ENCODE assay signal across 7 cellular contexts in the genomic region with DNA sequence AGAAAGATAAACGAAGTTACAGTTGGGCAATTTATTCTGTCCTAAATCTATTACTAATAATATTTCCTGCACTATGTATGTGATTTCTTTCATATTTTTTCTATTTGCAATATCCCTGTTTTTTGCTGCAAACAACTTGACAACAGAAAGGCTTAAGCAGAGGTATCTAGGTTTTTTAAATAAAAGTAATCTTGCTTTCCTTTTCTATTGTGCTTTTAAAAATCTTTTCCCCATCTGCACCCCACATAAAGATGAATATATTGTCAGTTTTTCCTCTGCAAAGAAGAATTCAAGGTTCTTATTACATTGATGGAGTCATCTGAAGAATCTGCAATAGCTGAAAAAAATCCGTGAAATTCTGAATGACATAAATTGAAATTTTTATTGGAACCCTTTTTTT. TPM values are rescaled to one million over a fixed set of nuclear protein-coding genes. Genes with fewer than 3 reads are reported as not detected.
DNase-seq lines count a peak whose midpoint lies in the region; ATAC-seq and TF ChIP-seq lines count a peak whose summit lies in the region.

No MANE protein-coding gene starts in this region.

- H3K4me3 Mint-ChIP-seq in T-helper 17 cell: peak overlapping the region; percentile 99
- peak overlapping the region; percentile 78 for H3K4me3 Mint-ChIP-seq in glutamatergic neuron (ENCODE audit: unreplicated experiment)

- intact Hi-C loops in head of caudate nucleus (cut with DNase I): no loop called here

- H3K9me3 ChIP-seq in HAP-1 (no peaks in the 10 kb centered on the region), T-helper 17 cell (ENCODE audit: control insufficient read depth, low read length, poor library complexity, severe bottlenecking) (no peaks in the 10 kb centered on the region), smooth muscle cell (replicated peaks; ENCODE audit: low read depth) (no peaks in the 10 kb centered on the region)

- H3K36me3 Mint-ChIP-seq in T-helper 17 cell (ENCODE audit: low read depth): no peaks in the 10 kb centered on the region
- no peaks in the 10 kb centered on the region for H3K36me3 Mint-ChIP-seq in glutamatergic neuron (ENCODE audit: unreplicated experiment)

- H3K9me3 Mint-ChIP-seq in glutamatergic neuron (ENCODE audit: unreplicated experiment): peaks cover 5% of the 10 kb centered on the region

- H3K79me2 ChIP-seq in smooth muscle cell (ENCODE audit: low read depth): peaks cover 33% of the 10 kb centered on the region

- peaks cover 5% of the 10 kb centered on the region for H3F3A ChIP-seq in smooth muscle cell (ENCODE audit: low read depth)

- H3K4me3 ChIP-seq in HAP-1 (peak overlapping the region; percentile 59), smooth muscle cell (peak overlapping the region; percentile 92)

- TF ChIP-seq CTCF in glutamatergic neuron (IDR thresholded peaks at IDR 0.05; ENCODE audit: partially characterized antibody, unreplicated experiment) (no peak), smooth muscle cell (IDR thresholded peaks at IDR 0.05; ENCODE audit: borderline replicate concordance, insufficient read depth, poor library complexity, severe bottlenecking) (no peak)

- peak overlapping the region; percentile 81 for H3K27ac ChIP-seq in smooth muscle cell (ENCODE audit: low read depth)

- ATAC-seq in T-helper 17 cell: no peak

- no peak overlapping the region for H3K9ac ChIP-seq in smooth muscle cell (ENCODE audit: low read depth)

- H3K36me3 ChIP-seq in HAP-1 (replicated peaks) (no peaks in the 10 kb centered on the region), smooth muscle cell (ENCODE audit: low read depth) (no peaks in the 10 kb centered on the region)

- H4K20me1 ChIP-seq in smooth muscle cell (ENCODE audit: low read depth): peaks cover 30% of the 10 kb centered on the region

- H2AFZ ChIP-seq in smooth muscle cell (ENCODE audit: low read depth): no peak overlapping the region

- H3K27ac Mint-ChIP-seq in T-helper 17 cell (peak overlapping the region; percentile 95), glutamatergic neuron (ENCODE audit: unreplicated experiment) (peak overlapping the region; percentile 54)

- no peaks in the 10 kb centered on the region for H3K27me3 Mint-ChIP-seq in T-helper 17 cell
- peaks cover 5% of the 10 kb centered on the region for H3K27me3 Mint-ChIP-seq in glutamatergic neuron (ENCODE audit: unreplicated experiment)

- H3K4me1 ChIP-seq in HAP-1: peaks cover 15% of the 10 kb centered on the region
- peaks cover 14% of the 10 kb centered on the region for H3K4me1 ChIP-seq in smooth muscle cell (ENCODE audit: low read depth)

- peaks cover 18% of the 10 kb centered on the region for H3K4me1 Mint-ChIP-seq in T-helper 17 cell
- H3K4me1 Mint-ChIP-seq in glutamatergic neuron (ENCODE audit: low read depth, unreplicated experiment): peaks cover 10% of the 10 kb centered on the region

- H3K27me3 ChIP-seq in HAP-1 (ENCODE audit: low read depth): no peaks in the 10 kb centered on the region
- no peaks in the 10 kb centered on the region for H3K27me3 ChIP-seq in smooth muscle cell (ENCODE audit: low read depth)

- no peak for DNase-seq in HAP-1 (ENCODE audit: low spot score in 2 of 2)
- DNase-seq in T-helper 17 cell: no peak
- DNase-seq in glutamatergic neuron: no peak
- no peak for DNase-seq in smooth muscle cell (lab: John Stamatoyannopoulos, UW; ENCODE audit: unreplicated experiment)
- no peak for DNase-seq in NCI-H526 (lab: John Stamatoyannopoulos, UW)
- no peak for DNase-seq in NCI-H2171 treated with DMSO at 0.1 percent for 48 hours (lab: John Stamatoyannopoulos, UW)
- DNase-seq in head of caudate nucleus: no peak

- in situ Hi-C loops in HAP-1 (cut with MboI; ENCODE audit: low sequenced_read_pairs): no loop called here

- no peak overlapping the region for H3K4me2 ChIP-seq in smooth muscle cell

- WGBS in smooth muscle cell (ENCODE audit: low lambda C conversion rate): 43% methylated on average over 2 of the region's 2 CpGs

RNA-seq across cellular contexts. Expression of a gene that starts 0.5 kb away (rescaled TPM):
- total RNA-seq in T-helper 17 cell (10 to 100 TPM; 79.0 to 79.4 TPM), glutamatergic neuron (ENCODE audit: unreplicated experiment) (61.0 TPM), smooth muscle cell (25.4 and 43.5 TPM in 2 replicates)
- 5.4 and 11.3 TPM in 2 replicates for polyA plus RNA-seq in smooth muscle cell

RNA-seq across cellular contexts. Expression of a gene that starts 16.5 kb away (rescaled TPM):
- total RNA-seq in T-helper 17 cell (10 to 100 TPM in 1 of 2 donors, 1 to 10 TPM in 1; 5.3 to 15.4 TPM), glutamatergic neuron (ENCODE audit: unreplicated experiment) (15.9 TPM), smooth muscle cell (7.3 and 13.4 TPM in 2 replicates)
- polyA plus RNA-seq in smooth muscle cell: 7.9 and 8.8 TPM in 2 replicates
